ENCODE assay signal across 8 cellular contexts in the genomic region with DNA sequence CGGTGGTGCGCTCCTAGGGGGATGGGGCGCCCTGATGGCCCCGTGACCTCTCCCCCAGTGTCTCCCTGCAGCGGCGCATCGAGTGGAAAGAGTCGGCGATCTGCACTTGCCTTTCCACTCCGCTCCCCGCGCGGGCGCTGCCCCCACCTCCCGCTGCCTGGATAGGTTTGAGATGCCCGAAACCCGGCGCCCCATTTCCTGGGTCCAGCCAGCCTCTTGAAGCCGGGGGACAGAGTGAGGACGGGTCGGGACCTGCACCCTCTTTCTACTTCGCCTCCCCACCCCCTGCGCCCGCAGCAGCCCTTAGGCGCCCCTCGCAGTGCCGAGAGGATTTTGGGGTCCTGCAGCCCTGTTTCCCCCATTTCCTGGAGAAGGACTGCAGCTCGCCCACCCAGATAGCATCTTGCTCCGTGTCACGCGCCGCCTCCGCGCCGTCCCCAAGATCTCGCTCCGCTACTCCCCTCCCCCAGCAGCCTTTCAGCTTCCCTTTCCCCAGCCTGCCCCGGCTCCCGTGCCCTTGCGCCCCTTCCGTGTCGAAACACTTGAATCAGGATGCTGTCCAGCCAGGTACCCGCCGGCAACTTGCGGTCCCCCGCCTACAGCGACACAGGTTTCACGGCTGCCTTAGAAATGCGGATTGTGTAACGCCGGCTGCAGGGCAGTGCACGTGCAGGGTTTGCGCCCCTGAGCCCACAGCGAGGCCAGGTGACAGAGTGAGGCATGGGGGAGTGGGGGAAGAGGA.
DNase-seq lines count a peak whose midpoint lies in the region; ATAC-seq lines count a peak whose summit lies in the region.

No MANE protein-coding gene starts in this region.

- peak overlapping the region; percentile 99 for H3K4me3 Mint-ChIP-seq in memory B cell

- ATAC-seq in GM21576 (IDR thresholded peaks at IDR 0.05; ENCODE audit: unreplicated experiment), result peak; percentile 32
- ATAC-seq in memory B cell (ENCODE audit: low read depth), result peak; percentile 49

- H3K9me3 Mint-ChIP-seq in memory B cell, result no peaks in the 10 kb centered on the region

- H3K27ac Mint-ChIP-seq in memory B cell, result peak overlapping the region; percentile 29

- H3K36me3 Mint-ChIP-seq in memory B cell, result no peaks in the 10 kb centered on the region

- H3K27me3 Mint-ChIP-seq in memory B cell, result no peaks in the 10 kb centered on the region

- H3K4me1 Mint-ChIP-seq in memory B cell, result peaks cover 38% of the 10 kb centered on the region

- peak; percentile 55 for DNase-seq in EL
- peak; percentile 26 to 52 for DNase-seq in Kasumi-1 (lab: John Stamatoyannopoulos, UW)
- DNase-seq in activated CD4-positive, alpha-beta T cell treated with anti-CD3 and anti-CD28 coated beads, Interleukin-2, amount 50 U/mL, for 24 hours (ENCODE audit: low read depth in 1 of 2, low spot score in 1 of 2), result peak; percentile 29 to 31
- peak; percentile 45 for DNase-seq in effector CD4-positive, alpha-beta T cell
- DNase-seq in memory B cell (ENCODE audit: low spot score in 2 of 2), result peak; percentile 26 to 42
- peak; percentile 43 for DNase-seq in stimulated activated CD8-positive, alpha-beta memory T cell treated with anti-CD3 and anti-CD28 coated beads, Interleukin-12 subunit alpha, Interleukin-12 subunit beta, amount 100 ng/mL, for 4 hours (ENCODE audit: low read depth)
- DNase-seq in kidney glomerular epithelial cell (lab: John Stamatoyannopoulos, UW), result no peak
